Comparison of ENCODE assay signal across 10 cellular contexts in genomic region chr7:29337628-29338116, GRCh38.
A peak's percentile ranks its signal among the peaks of the same experiment; 100 is the strongest.
DNase-seq lines count a peak whose midpoint lies in the region; FAIRE-seq and TF ChIP-seq lines count a peak whose summit lies in the region.
"Had no signal": no experiment of that assay in that cellular context is flagged by ENCODE, and none has a peak within 500 bp of the region (broad histone marks: within the 10 kb centered on the region; RNA-seq: fewer than 3 reads in every experiment).

No MANE protein-coding gene starts in this region.

- no peaks in the 10 kb centered on the region for H3K27me3 ChIP-seq in smooth muscle cell (ENCODE audit: low read depth)
- H3K27me3 ChIP-seq in suprapubic skin = no peaks in the 10 kb centered on the region
- H3K27me3 ChIP-seq: upper lobe of left lung had no signal

- H4K20me1 ChIP-seq in smooth muscle cell (ENCODE audit: low read depth) = no peaks in the 10 kb centered on the region

- no peak overlapping the region for H2AFZ ChIP-seq in smooth muscle cell (ENCODE audit: low read depth)

- H3K27ac ChIP-seq in smooth muscle cell (ENCODE audit: low read depth) = peak overlapping the region; percentile 10
- no peak overlapping the region for H3K27ac ChIP-seq in suprapubic skin
- H3K27ac ChIP-seq: upper lobe of left lung had no signal

- H3K4me1 ChIP-seq in smooth muscle cell (ENCODE audit: low read depth) = no peaks in the 10 kb centered on the region
- H3K4me1 ChIP-seq in suprapubic skin = no peaks in the 10 kb centered on the region

- no peak for TF ChIP-seq POLR2A in suprapubic skin (IDR thresholded peaks at IDR 0.05)

- FAIRE-seq in HTR-8/SVneo (lab: Jason Lieb, UNC) = no peak
- FAIRE-seq: A204.1 had no signal

- H3K9me3 ChIP-seq in smooth muscle cell (replicated peaks; ENCODE audit: low read depth) (no peaks in the 10 kb centered on the region), suprapubic skin (no peaks in the 10 kb centered on the region)
- H3K9me3 ChIP-seq: upper lobe of left lung had no signal

- H3K36me3 ChIP-seq in smooth muscle cell (ENCODE audit: low read depth) = no peaks in the 10 kb centered on the region
- H3K36me3 ChIP-seq in suprapubic skin = no peaks in the 10 kb centered on the region
- H3K36me3 ChIP-seq: upper lobe of left lung had no signal

- no peak overlapping the region for H3K4me3 ChIP-seq in smooth muscle cell
- H3K4me3 ChIP-seq in suprapubic skin = no peak overlapping the region
- H3K4me3 ChIP-seq: upper lobe of left lung had no signal

- peak; percentile 73 for DNase-seq in NCI-H510A (lab: John Stamatoyannopoulos, UW)
- DNase-seq in NCI-H510A treated with DMSO at 0.1 percent for 48 hours (lab: John Stamatoyannopoulos, UW) = no peak
- peak; percentile 12 for DNase-seq in T follicular helper cell (ENCODE audit: low read depth)
- peak; percentile 36 for DNase-seq in central memory CD4-positive, alpha-beta T cell
- DNase-seq in smooth muscle cell (lab: John Stamatoyannopoulos, UW; ENCODE audit: unreplicated experiment) = no peak
- no peak for DNase-seq in suprapubic skin (ENCODE audit: low spot score in 2 of 2)
- no peak for DNase-seq in HTR-8/SVneo (ENCODE audit: insufficient read length, low spot score)
- no peak for DNase-seq in inferior parietal cortex (ENCODE audit: extremely low spot score)
- DNase-seq: upper lobe of left lung had no signal

- TF ChIP-seq CTCF in smooth muscle cell (IDR thresholded peaks at IDR 0.05; ENCODE audit: borderline replicate concordance, insufficient read depth, poor library complexity, severe bottlenecking) (no peak), suprapubic skin (IDR thresholded peaks at IDR 0.05) (no peak)

- H3K9ac ChIP-seq in smooth muscle cell (ENCODE audit: low read depth) = no peak overlapping the region

- 19% methylated on average over 3 of the region's 3 CpGs for WGBS in smooth muscle cell (ENCODE audit: low lambda C conversion rate)
- WGBS in suprapubic skin = 89% methylated on average over 3 of the region's 3 CpGs

- H3K4me2 ChIP-seq in smooth muscle cell = peak overlapping the region; percentile 12

- no peaks in the 10 kb centered on the region for H3K79me2 ChIP-seq in smooth muscle cell (ENCODE audit: low read depth)

- no peak for TF ChIP-seq EP300 in suprapubic skin (IDR thresholded peaks at IDR 0.05)

- no peaks in the 10 kb centered on the region for H3F3A ChIP-seq in smooth muscle cell (ENCODE audit: low read depth)

Comparison
In these comparisons a context has a peak if more than half of its experiments do, and no peak if none do; other contexts are left out.
1. DNase-seq: peak in NCI-H510A (single experiment), T follicular helper cell (single experiment) and central memory CD4-positive, alpha-beta T cell (single experiment); none in NCI-H510A treated with DMSO at 0.1 percent for 48 hours (single experiment), smooth muscle cell (single experiment), suprapubic skin (0 of 2), HTR-8/SVneo (single experiment) and inferior parietal cortex (single experiment).